18 cellular contexts compared by ENCODE assay signal in genomic region chr12:105212431-105212830, GRCh38. TPM values are rescaled to one million over a fixed set of nuclear protein-coding genes. Genes with fewer than 3 reads are reported as not detected.
A peak's percentile ranks its signal among the peaks of the same experiment; 100 is the strongest.
DNase-seq lines count a peak whose midpoint lies in the region; ATAC-seq and TF ChIP-seq lines count a peak whose summit lies in the region.
"Had no signal": no experiment of that assay in that cellular context is flagged by ENCODE, and none has a peak within 500 bp of the region (broad histone marks: within the 10 kb centered on the region; RNA-seq: fewer than 3 reads in every experiment).

No MANE protein-coding gene starts in this region.

- WGBS in IMR-90 (ENCODE audit: extremely low coverage in 2 of 2, insufficient read length in 1 of 2), 2 experiments, result 100% methylated on average over 3 of the region's 6 CpGs; no CpG with 5 or more reads in 1 of the 2 experiments

- peak; percentile 70 for DNase-seq in BJ (ENCODE audit: low read depth)
- DNase-seq in IMR-90, result peak; percentile 83
- DNase-seq in dedifferentiated amniotic fluid mesenchymal stem cell (ENCODE audit: extremely low spot score), result peak; percentile 68
- DNase-seq in osteoblast (ENCODE audit: insufficient read length, low spot score, missing footprints), result peak; percentile 84
- no peak for DNase-seq in T1000 (lab: John Stamatoyannopoulos, UW)
- no peak for DNase-seq in natural killer cell
- no peak for DNase-seq in NCI-H1092 (lab: John Stamatoyannopoulos, UW)
- DNase-seq: activated naive CD4-positive, alpha-beta T cell treated with anti-CD3 and anti-CD28 coated beads, Interleukin-2, amount 10 ng/mL, durations not matched to agents 7 days and 5 days; CD4-positive, alpha-beta T cell; central memory CD4-positive, alpha-beta T cell; heart right ventricle; left cardiac atrium; NCI-H1105; posterior cingulate gyrus; testis; WERI-Rb-1 had no signal

- no peak overlapping the region for H2AK9ac ChIP-seq in IMR-90 (replicated peaks; ENCODE audit: low read depth, low read length, poor library complexity)

- no peak overlapping the region for H3K4me2 ChIP-seq in IMR-90 (ENCODE audit: low read depth, low read length)
- H3K4me2 ChIP-seq in osteoblast (ENCODE audit: insufficient read depth, low read length), result peak overlapping the region; percentile 2

- POLR2A ChIA-PET in BJ (lab: Charles Lee) (no interaction called here), IMR-90 (lab: Charles Lee; ENCODE audit: unreplicated experiment) (no interaction called here)

- no peak overlapping the region for H3K4ac ChIP-seq in IMR-90 (ENCODE audit: low read depth, low read length)

- no peak overlapping the region for H2BK5ac ChIP-seq in IMR-90 (ENCODE audit: low read depth, low read length, poor library complexity, severe bottlenecking)

- TF ChIP-seq POLR2A in IMR-90 (IDR thresholded peaks at IDR 0.05; ENCODE audit: low read depth, low read length), result no peak

- H3K4me3 ChIP-seq in BJ (ENCODE audit: low read depth, low read length) (no peak overlapping the region), IMR-90 (ENCODE audit: insufficient read depth, low read depth, low read length) (no peak overlapping the region), osteoblast (ENCODE audit: insufficient read depth, low read length) (no peak overlapping the region)
- H3K4me3 ChIP-seq: heart right ventricle, testis had no signal

- TF ChIP-seq CTCF in BJ (IDR thresholded peaks at IDR 0.05; ENCODE audit: insufficient read depth, low read depth, low read length), result no peak
- no peak for TF ChIP-seq CTCF in IMR-90 (conservative IDR thresholded peaks at IDR 0.05; ENCODE audit: low read depth, low read length)
- no peak for TF ChIP-seq CTCF in osteoblast (IDR thresholded peaks at IDR 0.05; ENCODE audit: extremely low read depth, low read depth, low read length)
- no peak for TF ChIP-seq CTCF in natural killer cell (IDR thresholded peaks at IDR 0.05)

- TF ChIP-seq RAD21 in IMR-90 (IDR thresholded peaks at IDR 0.05; ENCODE audit: low read length), result no peak

- H3K9me3 Mint-ChIP-seq in natural killer cell, result no peaks in the 10 kb centered on the region
- H3K9me3 Mint-ChIP-seq: activated naive CD4-positive, alpha-beta T cell treated with anti-CD3 and anti-CD28 coated beads, Interleukin-2, amount 10 ng/mL, durations not matched to agents 7 days and 5 days; CD4-positive, alpha-beta T cell; IgD-negative memory B cell had no signal

- H2BK120ac ChIP-seq in IMR-90 (ENCODE audit: low read depth, low read length), result no peak overlapping the region

- H3K4me1 ChIP-seq in IMR-90 (ENCODE audit: control insufficient read depth, insufficient read depth, low read length), result peaks cover 9% of the 10 kb centered on the region
- H3K4me1 ChIP-seq in osteoblast (ENCODE audit: insufficient read depth, low read length), result peaks cover 34% of the 10 kb centered on the region
- H3K4me1 ChIP-seq: testis had no signal

- H4K5ac ChIP-seq in IMR-90 (ENCODE audit: low read depth, low read length), result no peak overlapping the region

- H2AFZ ChIP-seq in IMR-90 (replicated peaks; ENCODE audit: low read length, poor library complexity) (no peak overlapping the region), osteoblast (ENCODE audit: low read length) (no peak overlapping the region)

- H4K20me1 ChIP-seq in IMR-90 (ENCODE audit: insufficient read depth, low read length), result no peaks in the 10 kb centered on the region
- H4K20me1 ChIP-seq in osteoblast (ENCODE audit: insufficient read depth, low read length), result no peaks in the 10 kb centered on the region

- peaks cover 32% of the 10 kb centered on the region for H3K36me3 Mint-ChIP-seq in natural killer cell

- CTCF ChIA-PET in BJ (lab: Yijun Ruan, JAX), result interaction anchor here (1.0 to 1.3 kb wide), 2 partner anchors 8 to 10 kb away, joined by 3 to 4 read pairs; no protein-coding TSS in a partner anchor
- CTCF ChIA-PET in IMR-90 (lab: Yijun Ruan, JAX), result interaction anchor here (1.6 kb wide), 1 partner anchor 23 kb away, joined by 3 read pairs; no protein-coding TSS in a partner anchor

- no peak overlapping the region for H3K27ac Mint-ChIP-seq in natural killer cell
- H3K27ac Mint-ChIP-seq: activated naive CD4-positive, alpha-beta T cell treated with anti-CD3 and anti-CD28 coated beads, Interleukin-2, amount 10 ng/mL, durations not matched to agents 7 days and 5 days; CD4-positive, alpha-beta T cell; IgD-negative memory B cell had no signal

- no peaks in the 10 kb centered on the region for H3K9me3 ChIP-seq in IMR-90 (ENCODE audit: control insufficient read depth, insufficient read depth, low read length)
- H3K9me3 ChIP-seq in osteoblast (ENCODE audit: low read depth, low read length), result no peaks in the 10 kb centered on the region
- H3K9me3 ChIP-seq: heart right ventricle, testis had no signal

- peaks cover 32 to 51% of the 10 kb centered on the region in 2 experiments for H3K79me1 ChIP-seq in IMR-90 (ENCODE audit: low read depth in 1 of 2, low read length in 2 of 2)

- in situ Hi-C loops in IMR-90 (cut with MboI; ENCODE audit: low sequenced_read_pairs), result loop anchor here (25.0 kb wide), 1 partner anchor 175 kb away; no protein-coding TSS in a partner anchor

- no peaks in the 10 kb centered on the region for H3K27me3 Mint-ChIP-seq in natural killer cell (ENCODE audit: low read depth in 2 of 2)
- H3K27me3 Mint-ChIP-seq: activated naive CD4-positive, alpha-beta T cell treated with anti-CD3 and anti-CD28 coated beads, Interleukin-2, amount 10 ng/mL, durations not matched to agents 7 days and 5 days; CD4-positive, alpha-beta T cell; IgD-negative memory B cell had no signal

- H3K36me3 ChIP-seq in BJ (ENCODE audit: control insufficient read depth, insufficient read depth, low read length) (peaks cover 28% of the 10 kb centered on the region), IMR-90 (ENCODE audit: control insufficient read depth, insufficient read depth, low read length) (peaks cover 38% of the 10 kb centered on the region), osteoblast (ENCODE audit: insufficient read depth, low read length) (peaks cover 62% of the 10 kb centered on the region)
- H3K36me3 ChIP-seq: WERI-Rb-1 had no signal

- peaks cover 10% of the 10 kb centered on the region for H3K79me2 ChIP-seq in osteoblast (ENCODE audit: insufficient read depth, low read length)

- H2BK20ac ChIP-seq in IMR-90 (ENCODE audit: low read depth, low read length), result no peak overlapping the region

- intact Hi-C loops in IMR-90 (cut with micrococcal nuclease) (no loop called here), natural killer cell (cut with micrococcal nuclease) (no loop called here)

- no peak overlapping the region for H3K18ac ChIP-seq in IMR-90 (ENCODE audit: low read depth, low read length)

- no peak overlapping the region for H4K8ac ChIP-seq in IMR-90 (ENCODE audit: low read depth in 2 of 2, low read length in 2 of 2)

- H3K9me1 ChIP-seq in IMR-90 (ENCODE audit: insufficient read depth, low read length), result peaks cover 20% of the 10 kb centered on the region

- H3K4me1 Mint-ChIP-seq in natural killer cell, result peaks cover 7 to 8% of the 10 kb centered on the region in 2 donors
- H3K4me1 Mint-ChIP-seq: activated naive CD4-positive, alpha-beta T cell treated with anti-CD3 and anti-CD28 coated beads, Interleukin-2, amount 10 ng/mL, durations not matched to agents 7 days and 5 days had no signal

- no peak overlapping the region for H3K56ac ChIP-seq in IMR-90 (ENCODE audit: extremely low read depth, insufficient read depth, low read length)

- peak overlapping the region; percentile 0; the same call in 1 of the 2 replicates for H2AK5ac ChIP-seq in IMR-90 (ENCODE audit: low read depth, low read length)

- H3K4me3 Mint-ChIP-seq in natural killer cell, result no peak overlapping the region
- H3K4me3 Mint-ChIP-seq: activated naive CD4-positive, alpha-beta T cell treated with anti-CD3 and anti-CD28 coated beads, Interleukin-2, amount 10 ng/mL, durations not matched to agents 7 days and 5 days; CD4-positive, alpha-beta T cell; IgD-negative memory B cell had no signal

- H4K91ac ChIP-seq in IMR-90 (ENCODE audit: insufficient read depth, low read depth, low read length), result no peak overlapping the region

- H2BK15ac ChIP-seq in IMR-90 (ENCODE audit: low read depth, low read length), result no peak overlapping the region

- BruUV-seq in IMR-90 (replicated peaks; lab: Mats Ljungman, UMichigan), result no TSS peak

- dilution Hi-C loops in IMR-90 (cut with HindIII; ENCODE audit: low sequenced_read_pairs, unreplicated experiment), result no loop called here

- ATAC-seq in IMR-90 (ENCODE audit: low read depth), result peak; percentile 39; the same call in 1 of the 2 replicates
- ATAC-seq in HG02610 (IDR thresholded peaks at IDR 0.05; ENCODE audit: unreplicated experiment), result no peak
- ATAC-seq in natural killer cell, result no peak
- ATAC-seq: heart right ventricle, left cardiac atrium had no signal

- no peaks in the 10 kb centered on the region for H3K27me3 ChIP-seq in BJ (ENCODE audit: control insufficient read depth, insufficient read depth, low read length)
- no peaks in the 10 kb centered on the region for H3K27me3 ChIP-seq in IMR-90 (ENCODE audit: control insufficient read depth, insufficient read depth, low read length)
- H3K27me3 ChIP-seq in osteoblast (ENCODE audit: insufficient read depth, low read length), result no peaks in the 10 kb centered on the region
- H3K27me3 ChIP-seq: heart right ventricle, testis had no signal

- no peak overlapping the region for H3K9ac ChIP-seq in IMR-90 (ENCODE audit: low read depth, low read length)

- H3K14ac ChIP-seq in IMR-90 (replicated peaks; ENCODE audit: low read depth, low read length), result no peak overlapping the region; the same call in 1 of the 2 replicates

- no peak overlapping the region for H3K23ac ChIP-seq in IMR-90 (ENCODE audit: low read depth, low read length)

- H3K27ac ChIP-seq in IMR-90 (ENCODE audit: insufficient read depth, low read length) (no peak overlapping the region), osteoblast (ENCODE audit: low read depth, low read length) (peak overlapping the region; percentile 100)
- H3K27ac ChIP-seq: testis, WERI-Rb-1 had no signal

TF ChIP-seq in IMR-90, 13 proteins besides CTCF, POLR2A, EP300 and RAD21:
- TF ChIP-seq USF2 (IDR thresholded peaks at IDR 0.05; ENCODE audit: low read depth, low read length), result no peak
- peak; percentile 70 for TF ChIP-seq BHLHE40 (IDR thresholded peaks at IDR 0.05; ENCODE audit: low read depth, low read length)

RNA-seq across cellular contexts. Expression of gene APPL2, which starts 23.5 kb away (rescaled TPM):
- polyA plus RNA-seq in BJ (2011; rRNA removed), result 58.4 and 59.4 TPM in 2 replicates
- polyA minus RNA-seq in BJ (2011; rRNA and poly(A)+ RNA removed), result 49.2 and 55.9 TPM in 2 replicates
- 42.3 and 53.3 TPM in 2 replicates for total RNA-seq in IMR-90 (2012; rRNA removed)
- polyA plus RNA-seq in IMR-90 (2012; rRNA removed), result 50.3 and 65.8 TPM in 2 replicates
- polyA plus RNA-seq in IMR-90 (2012; cell fraction: cytosol; rRNA removed), result 18.1 and 37.3 TPM in 2 replicates
- 26.2 and 113 TPM in 2 replicates for polyA plus RNA-seq in IMR-90 (2012; cell fraction: nucleus; rRNA removed; ENCODE audit: low replicate concordance)
- 67.0 and 91.3 TPM in 2 replicates for total RNA-seq in osteoblast
- total RNA-seq in natural killer cell, result 10 to 100 TPM; 56.0 to 65.9 (median 64.2) TPM

Comparison
In these comparisons a context has a peak if more than half of its experiments do, and no peak if none do; other contexts are left out.
1. DNase-seq: peak in BJ (single experiment), IMR-90 (single experiment), dedifferentiated amniotic fluid mesenchymal stem cell (single experiment) and osteoblast (single experiment); none in T1000 (single experiment), natural killer cell (single experiment) and NCI-H1092 (single experiment).